In the genomic region with DNA sequence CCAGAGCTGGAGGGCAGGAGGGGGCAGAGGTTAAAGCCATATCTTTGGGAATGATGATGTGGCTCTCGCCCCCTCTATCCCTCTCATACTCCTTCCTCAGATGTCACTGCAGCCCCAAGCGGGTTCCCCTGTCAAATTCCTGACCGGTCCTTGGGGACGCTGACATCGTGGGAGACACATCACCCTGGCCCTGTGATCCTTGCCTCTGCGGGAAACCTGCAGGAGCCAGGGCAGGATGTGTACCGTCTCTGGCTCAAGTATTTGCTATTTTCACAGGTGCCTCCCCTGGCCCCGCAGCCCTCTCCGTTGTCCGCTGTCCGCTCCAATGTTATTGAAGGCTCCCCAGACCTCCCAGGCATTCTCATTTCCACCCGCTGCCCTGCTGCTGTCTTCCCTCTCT, we compare ENCODE assay signal across 14 cellular contexts.
"Had no signal": no experiment of that assay in that cellular context is flagged by ENCODE, and none has a peak within 500 bp of the region (broad histone marks: within the 10 kb centered on the region; RNA-seq: fewer than 3 reads in every experiment).

No MANE protein-coding gene starts in this region.

- H3K36me3 ChIP-seq: pancreas, upper lobe of right lung had no signal

- H3K9me2 ChIP-seq: SK-N-SH had no signal

- DNase-seq: activated CD4-positive, alpha-beta memory T cell treated with anti-CD3 and anti-CD28 coated beads for 36 hours; activated CD4-positive, alpha-beta T cell treated with anti-CD3 and anti-CD28 coated beads for 1 hour; activated effector memory CD4-positive, alpha-beta T cell treated with Interleukin-2 at 50 U/mL for 16 hours; activated naive CD4-positive, alpha-beta T cell treated with anti-CD3 and anti-CD28 coated beads, Interleukin-2, amount 50 U/mL, for 16 hours; activated T-cell treated with anti-CD3 and anti-CD28 coated beads, Interleukin-2, amount 50 U/mL, for 4 hours; effector memory CD8-positive, alpha-beta T cell; foreskin melanocyte; mesendoderm; pancreas; SK-N-SH; stimulated activated CD4-positive, alpha-beta T cell treated with anti-CD3 and anti-CD28 coated beads, Interleukin-4, amount 100 ng/mL, for 4 hours; T-cell; T1000; upper lobe of right lung had no signal

- H3K27ac ChIP-seq: pancreas, upper lobe of right lung had no signal

- H3K4me1 ChIP-seq: pancreas, upper lobe of right lung had no signal

- H3K4me3 ChIP-seq: pancreas, upper lobe of right lung had no signal

- H3K9me3 ChIP-seq: pancreas, SK-N-SH, upper lobe of right lung had no signal
